ENCODE assay signal across 19 cellular contexts in the genomic region with DNA sequence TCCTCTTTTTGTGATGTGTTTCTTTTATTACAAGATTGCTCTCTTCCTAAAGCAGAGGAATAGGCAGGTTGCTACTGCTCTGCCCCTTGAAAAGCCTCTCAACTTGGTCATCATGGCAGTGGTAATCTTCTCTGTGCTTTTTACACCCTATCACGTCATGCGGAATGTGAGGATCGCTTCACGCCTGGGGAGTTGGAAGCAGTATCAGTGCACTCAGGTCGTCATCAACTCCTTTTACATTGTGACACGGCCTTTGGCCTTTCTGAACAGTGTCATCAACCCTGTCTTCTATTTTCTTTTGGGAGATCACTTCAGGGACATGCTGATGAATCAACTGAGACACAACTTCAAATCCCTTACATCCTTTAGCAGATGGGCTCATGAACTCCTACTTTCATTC. TPM values are rescaled to one million over a fixed set of nuclear protein-coding genes. Genes with fewer than 3 reads are reported as not detected.
A peak's percentile ranks its signal among the peaks of the same experiment; 100 is the strongest.
DNase-seq lines count a peak whose midpoint lies in the region; ATAC-seq and TF ChIP-seq lines count a peak whose summit lies in the region.
"Had no signal": no experiment of that assay in that cellular context is flagged by ENCODE, and none has a peak within 500 bp of the region (broad histone marks: within the 10 kb centered on the region; RNA-seq: fewer than 3 reads in every experiment).

No MANE protein-coding gene starts in this region.

- no peaks in the 10 kb centered on the region for H3K79me1 ChIP-seq in IMR-90 (ENCODE audit: low read depth in 1 of 2, low read length in 2 of 2)

- H2BK5ac ChIP-seq in IMR-90 (ENCODE audit: low read depth, low read length, poor library complexity, severe bottlenecking) = no peak overlapping the region

- no peak overlapping the region for H3K56ac ChIP-seq in IMR-90 (ENCODE audit: extremely low read depth, insufficient read depth, low read length)

- no peak overlapping the region for H3K23ac ChIP-seq in IMR-90 (ENCODE audit: low read depth, low read length)

- H3K9me1 ChIP-seq in IMR-90 (ENCODE audit: insufficient read depth, low read length) = peaks cover 5% of the 10 kb centered on the region

- H2AFZ ChIP-seq in IMR-90 (replicated peaks; ENCODE audit: low read length, poor library complexity) = no peak overlapping the region

- H3K4ac ChIP-seq in IMR-90 (ENCODE audit: low read depth, low read length) = peak overlapping the region; percentile 66

- H3K9me3 ChIP-seq in right cardiac atrium (ENCODE audit: control insufficient read depth, low read length) = no peaks in the 10 kb centered on the region
- no peaks in the 10 kb centered on the region for H3K9me3 ChIP-seq in right atrium auricular region
- no peaks in the 10 kb centered on the region for H3K9me3 ChIP-seq in IMR-90 (ENCODE audit: control insufficient read depth, insufficient read depth, low read length)
- no peaks in the 10 kb centered on the region for H3K9me3 ChIP-seq in neutrophil
- H3K9me3 ChIP-seq: Caco-2 had no signal

- TF ChIP-seq RAD21 in IMR-90 (IDR thresholded peaks at IDR 0.05; ENCODE audit: low read length) = no peak

- TF ChIP-seq POLR2A in IMR-90 (IDR thresholded peaks at IDR 0.05; ENCODE audit: low read depth, low read length) = no peak

- peak overlapping the region; percentile 79 for H3K14ac ChIP-seq in IMR-90 (replicated peaks; ENCODE audit: low read depth, low read length)

- peak overlapping the region; percentile 76; the same call in 1 of the 3 replicates for H2BK15ac ChIP-seq in IMR-90 (ENCODE audit: low read depth, low read length)

- no TSS peak for BruUV-seq in IMR-90 (replicated peaks; lab: Mats Ljungman, UMichigan)

- POLR2A ChIA-PET in IMR-90 (lab: Charles Lee; ENCODE audit: unreplicated experiment) = no interaction called here

- no peak overlapping the region for H4K5ac ChIP-seq in IMR-90 (ENCODE audit: low read depth, low read length)

- intact Hi-C loops in right cardiac atrium (cut with DNase I) = no loop called here
- intact Hi-C loops in IMR-90 (cut with micrococcal nuclease) = no loop called here

- peak overlapping the region; percentile 0; the same call in 1 of the 2 replicates for H3K18ac ChIP-seq in IMR-90 (ENCODE audit: low read depth, low read length)

- H3K36me3 Mint-ChIP-seq in chondrocyte (ENCODE audit: low read depth) = no peaks in the 10 kb centered on the region

- H2BK20ac ChIP-seq in IMR-90 (ENCODE audit: low read depth, low read length) = peak overlapping the region; percentile 84

- H3K4me1 ChIP-seq in right cardiac atrium (ENCODE audit: control insufficient read depth, insufficient read depth, low read length) (no peaks in the 10 kb centered on the region), right atrium auricular region (peaks cover 0 to 11% of the 10 kb centered on the region in 2 donors), IMR-90 (ENCODE audit: control insufficient read depth, insufficient read depth, low read length) (no peaks in the 10 kb centered on the region), neutrophil (ENCODE audit: control insufficient read depth in 1 of 2, insufficient read depth in 1 of 2, low read depth in 1 of 2, low read length in 1 of 2) (peaks cover 33 to 56% of the 10 kb centered on the region in 2 experiments)
- H3K4me1 ChIP-seq: Caco-2 had no signal

- peaks cover 36% of the 10 kb centered on the region for H3K4me1 Mint-ChIP-seq in chondrocyte (ENCODE audit: low read depth)

- peak overlapping the region; percentile 57 for H2AK9ac ChIP-seq in IMR-90 (replicated peaks; ENCODE audit: low read depth, low read length, poor library complexity)

- no peak overlapping the region for H3K4me2 ChIP-seq in IMR-90 (ENCODE audit: low read depth, low read length)

- no peaks in the 10 kb centered on the region for H4K20me1 ChIP-seq in IMR-90 (ENCODE audit: insufficient read depth, low read length)

- DNase-seq in right cardiac atrium = no peak
- no peak for DNase-seq in right atrium auricular region (ENCODE audit: low spot score)
- no peak for DNase-seq in IMR-90
- DNase-seq in chondrocyte (ENCODE audit: low spot score) = no peak
- no peak for DNase-seq in left lobe of liver (ENCODE audit: low spot score)
- DNase-seq in GM20000 (ENCODE audit: low spot score) = no peak
- no peak for DNase-seq in NCI-H128 (lab: John Stamatoyannopoulos, UW; ENCODE audit: unreplicated experiment)
- DNase-seq: ACHN; Caco-2; CD4-positive, alpha-beta T cell; GOT3; H7 had no signal

- peak overlapping the region; percentile 13 for H3K27ac Mint-ChIP-seq in chondrocyte (ENCODE audit: unreplicated experiment)
- H3K27ac Mint-ChIP-seq: CD4-positive, alpha-beta T cell; HFFc6 had no signal

- H3K36me3 ChIP-seq in right atrium auricular region (no peaks in the 10 kb centered on the region), IMR-90 (ENCODE audit: control insufficient read depth, insufficient read depth, low read length) (no peaks in the 10 kb centered on the region), neutrophil (no peaks in the 10 kb centered on the region)

- in situ Hi-C loops in IMR-90 (cut with MboI; ENCODE audit: low sequenced_read_pairs) = no loop called here

- TF ChIP-seq CTCF in right atrium auricular region (IDR thresholded peaks at IDR 0.05) = no peak
- no peak for TF ChIP-seq CTCF in IMR-90 (conservative IDR thresholded peaks at IDR 0.05; ENCODE audit: low read depth, low read length)
- TF ChIP-seq CTCF in chondrocyte (IDR thresholded peaks at IDR 0.05) = no peak
- TF ChIP-seq CTCF in neutrophil (IDR thresholded peaks at IDR 0.05) = no peak
- TF ChIP-seq CTCF in GM20000 (IDR thresholded peaks at IDR 0.05; ENCODE audit: extremely low read depth, missing control alignments) = no peak

- H3K27ac ChIP-seq in right cardiac atrium (ENCODE audit: low read length) (no peak overlapping the region), right atrium auricular region (no peak overlapping the region), IMR-90 (ENCODE audit: insufficient read depth, low read length) (no peak overlapping the region), neutrophil (peak overlapping the region; percentile 30)
- H3K27ac ChIP-seq: C4-2B, HL-60 had no signal

- no peaks in the 10 kb centered on the region for H3K27me3 Mint-ChIP-seq in chondrocyte (ENCODE audit: low read depth)

- peak overlapping the region; percentile 42 to 49; a peak in 3 of 4 replicates for H4K8ac ChIP-seq in IMR-90 (ENCODE audit: low read depth in 2 of 2, low read length in 2 of 2)

- no peak overlapping the region for H3K4me3 Mint-ChIP-seq in chondrocyte (ENCODE audit: unreplicated experiment)
- H3K4me3 Mint-ChIP-seq: CD4-positive, alpha-beta T cell; HFFc6 had no signal

- H2BK120ac ChIP-seq in IMR-90 (ENCODE audit: low read depth, low read length) = peak overlapping the region; percentile 68

- ATAC-seq in right cardiac atrium (peak; percentile 79 to 81), IMR-90 (ENCODE audit: low read depth) (no peak), left lobe of liver (no peak)
- ATAC-seq: HCT116 had no signal

- H3K9me3 Mint-ChIP-seq in chondrocyte (ENCODE audit: low read depth) = peaks cover 2% of the 10 kb centered on the region
- H3K9me3 Mint-ChIP-seq: CD4-positive, alpha-beta T cell had no signal

- H2AK5ac ChIP-seq in IMR-90 (ENCODE audit: low read depth, low read length) = peak overlapping the region; percentile 86

- H3K4me3 ChIP-seq in right cardiac atrium (ENCODE audit: low read length) = no peak overlapping the region
- H3K4me3 ChIP-seq in right atrium auricular region = no peak overlapping the region
- no peak overlapping the region for H3K4me3 ChIP-seq in IMR-90 (ENCODE audit: insufficient read depth, low read depth, low read length)
- H3K4me3 ChIP-seq in neutrophil (ENCODE audit: low read depth in 1 of 2, low read length in 1 of 2) = no peak overlapping the region

- H3K27me3 ChIP-seq in right cardiac atrium (ENCODE audit: control insufficient read depth, insufficient read depth) = no peaks in the 10 kb centered on the region
- H3K27me3 ChIP-seq in right atrium auricular region = no peaks in the 10 kb centered on the region
- no peaks in the 10 kb centered on the region for H3K27me3 ChIP-seq in IMR-90 (ENCODE audit: control insufficient read depth, insufficient read depth, low read length)
- no peaks in the 10 kb centered on the region for H3K27me3 ChIP-seq in neutrophil

- CTCF ChIA-PET in IMR-90 (lab: Yijun Ruan, JAX) = no interaction called here

- no peak overlapping the region for H3K9ac ChIP-seq in IMR-90 (ENCODE audit: low read depth, low read length)

- WGBS in right cardiac atrium = 62% methylated on average over 6 of the region's 6 CpGs
- WGBS in IMR-90 (ENCODE audit: extremely low coverage in 2 of 2, insufficient read length in 1 of 2), 2 experiments = no CpG with 5 or more reads among the region's 6 CpGs

- peak overlapping the region; percentile 58 for H4K91ac ChIP-seq in IMR-90 (ENCODE audit: insufficient read depth, low read depth, low read length)

- dilution Hi-C loops in IMR-90 (cut with HindIII; ENCODE audit: low sequenced_read_pairs, unreplicated experiment) = no loop called here

TF ChIP-seq in IMR-90, 13 proteins besides CTCF, POLR2A, EP300 and RAD21:
- TF ChIP-seq RCOR1 (IDR thresholded peaks at IDR 0.05; ENCODE audit: insufficient replicate concordance, low read length) (no peak), BHLHE40 (IDR thresholded peaks at IDR 0.05; ENCODE audit: low read depth, low read length) (no peak), CEBPB (IDR thresholded peaks at IDR 0.05; ENCODE audit: low read depth, low read length) (no peak), MAFK (IDR thresholded peaks at IDR 0.05; ENCODE audit: low read depth, low read length) (no peak)
TF ChIP-seq in IMR-90: peak in this region for 0.

RNA-seq across cellular contexts. Expression of a gene that starts 7.7 kb away (rescaled TPM):
- total RNA-seq in right cardiac atrium (1 to 10 TPM in 3 of 4 donors, under 1 TPM in 1; 0.65 to 3.5 (median 2.9) TPM), right atrium auricular region (1 to 10 TPM; 1.1 to 1.5 TPM), IMR-90 (2012; rRNA removed) (not detected in 2 replicates), chondrocyte (0.12 to 0.13 TPM in 2 of 3 replicates, not detected in the other), left lobe of liver (1.8 TPM)
- polyA plus RNA-seq in right cardiac atrium (0.45 TPM), IMR-90 (2012; rRNA removed) (not detected in 2 replicates)
- polyA plus RNA-seq in IMR-90 (2012; cell fraction: cytosol; rRNA removed) = not detected in 2 replicates
- not detected in 2 replicates for polyA plus RNA-seq in IMR-90 (2012; cell fraction: nucleus; rRNA removed; ENCODE audit: low replicate concordance)
- total RNA-seq: Caco-2; CD4-positive, alpha-beta T cell; H7; HFFc6; HT1080 had no signal
- polyA plus RNA-seq: BJ had no signal

Comparison
In these comparisons a context has a peak if more than half of its experiments do, and no peak if none do; other contexts are left out.
1. ATAC-seq: peak in right cardiac atrium (2 of 2); none in IMR-90 (single experiment) and left lobe of liver (single experiment).